11 cellular contexts compared by ENCODE assay signal in genomic region chr6:130115036-130115435, GRCh38.
DNase-seq lines count a peak whose midpoint lies in the region; ATAC-seq lines count a peak whose summit lies in the region.
"Had no signal": no experiment of that assay in that cellular context is flagged by ENCODE, and none has a peak within 500 bp of the region (broad histone marks: within the 10 kb centered on the region; RNA-seq: fewer than 3 reads in every experiment).

No MANE protein-coding gene starts in this region.

- no peaks in the 10 kb centered on the region for H3K9me3 Mint-ChIP-seq in activated T-cell treated with anti-CD3 and anti-CD28 coated beads, Interleukin-2, amount 50 U/mL, for 4 hours

- no peaks in the 10 kb centered on the region for H3K27me3 Mint-ChIP-seq in activated T-cell treated with anti-CD3 and anti-CD28 coated beads, Interleukin-2, amount 50 U/mL, for 4 hours (ENCODE audit: low read depth)
- H3K27me3 Mint-ChIP-seq: natural killer cell treated with Interleukin-12 subunit alpha and Interleukin-12 subunit beta and Interleukin-15 and Interleukin-18, amount 100 ng/mL, for 72 hours had no signal

- peak; percentile 87 for ATAC-seq in HG02763 (IDR thresholded peaks at IDR 0.05; ENCODE audit: unreplicated experiment)
- ATAC-seq in HG03565 (IDR thresholded peaks at IDR 0.05; ENCODE audit: unreplicated experiment), result peak; percentile 89
- ATAC-seq in activated T-cell treated with anti-CD3 and anti-CD28 coated beads, Interleukin-2, amount 50 U/mL, for 4 hours, result no peak
- ATAC-seq: HepG2; natural killer cell treated with Interleukin-12 subunit alpha and Interleukin-12 subunit beta and Interleukin-15 and Interleukin-18, amount 100 ng/mL, for 72 hours had no signal

- DNase-seq in NOMO-1 (lab: John Stamatoyannopoulos, UW; ENCODE audit: unreplicated experiment in 2 of 2) (peak; percentile 2 to 52), NOMO-1 treated with dmso at 0.1 percent for 144 hours (lab: John Stamatoyannopoulos, UW; ENCODE audit: unreplicated experiment) (no peak), NCI-H345 treated with DMSO at 0.1 percent for 48 hours (lab: John Stamatoyannopoulos, UW; ENCODE audit: unreplicated experiment) (no peak), NCI-H2227 (lab: John Stamatoyannopoulos, UW; ENCODE audit: unreplicated experiment) (no peak)
- no peak for DNase-seq in stimulated activated naive CD4-positive, alpha-beta T cell (lab: John Stamatoyannopoulos, UW)
- no peak for DNase-seq in activated T-cell treated with anti-CD3 and anti-CD28 coated beads, Interleukin-2, amount 50 U/mL, for 4 hours
- DNase-seq: NCI-H446 had no signal

- H3K4me1 Mint-ChIP-seq in activated T-cell treated with anti-CD3 and anti-CD28 coated beads, Interleukin-2, amount 50 U/mL, for 4 hours (ENCODE audit: low read depth), result peaks cover 30% of the 10 kb centered on the region

- H3K36me3 Mint-ChIP-seq in activated T-cell treated with anti-CD3 and anti-CD28 coated beads, Interleukin-2, amount 50 U/mL, for 4 hours (ENCODE audit: insufficient read depth), result peaks cover 35% of the 10 kb centered on the region

- no peak overlapping the region for H3K4me3 Mint-ChIP-seq in activated T-cell treated with anti-CD3 and anti-CD28 coated beads, Interleukin-2, amount 50 U/mL, for 4 hours
- H3K4me3 Mint-ChIP-seq: natural killer cell treated with Interleukin-12 subunit alpha and Interleukin-12 subunit beta and Interleukin-15 and Interleukin-18, amount 100 ng/mL, for 72 hours had no signal

Comparison
In these comparisons a context has a peak if more than half of its experiments do, and no peak if none do; other contexts are left out.
1. DNase-seq: peak in NOMO-1 (2 of 2); none in NOMO-1 treated with dmso at 0.1 percent for 144 hours (single experiment), NCI-H345 treated with DMSO at 0.1 percent for 48 hours (single experiment), stimulated activated naive CD4-positive, alpha-beta T cell (0 of 6), NCI-H2227 (single experiment) and activated T-cell treated with anti-CD3 and anti-CD28 coated beads, Interleukin-2, amount 50 U/mL, for 4 hours (single experiment).
2. ATAC-seq: peak in HG02763 (single experiment) and HG03565 (single experiment); none in activated T-cell treated with anti-CD3 and anti-CD28 coated beads, Interleukin-2, amount 50 U/mL, for 4 hours (0 of 2).